Comparison of ENCODE assay signal across 11 cellular contexts in the genomic region with DNA sequence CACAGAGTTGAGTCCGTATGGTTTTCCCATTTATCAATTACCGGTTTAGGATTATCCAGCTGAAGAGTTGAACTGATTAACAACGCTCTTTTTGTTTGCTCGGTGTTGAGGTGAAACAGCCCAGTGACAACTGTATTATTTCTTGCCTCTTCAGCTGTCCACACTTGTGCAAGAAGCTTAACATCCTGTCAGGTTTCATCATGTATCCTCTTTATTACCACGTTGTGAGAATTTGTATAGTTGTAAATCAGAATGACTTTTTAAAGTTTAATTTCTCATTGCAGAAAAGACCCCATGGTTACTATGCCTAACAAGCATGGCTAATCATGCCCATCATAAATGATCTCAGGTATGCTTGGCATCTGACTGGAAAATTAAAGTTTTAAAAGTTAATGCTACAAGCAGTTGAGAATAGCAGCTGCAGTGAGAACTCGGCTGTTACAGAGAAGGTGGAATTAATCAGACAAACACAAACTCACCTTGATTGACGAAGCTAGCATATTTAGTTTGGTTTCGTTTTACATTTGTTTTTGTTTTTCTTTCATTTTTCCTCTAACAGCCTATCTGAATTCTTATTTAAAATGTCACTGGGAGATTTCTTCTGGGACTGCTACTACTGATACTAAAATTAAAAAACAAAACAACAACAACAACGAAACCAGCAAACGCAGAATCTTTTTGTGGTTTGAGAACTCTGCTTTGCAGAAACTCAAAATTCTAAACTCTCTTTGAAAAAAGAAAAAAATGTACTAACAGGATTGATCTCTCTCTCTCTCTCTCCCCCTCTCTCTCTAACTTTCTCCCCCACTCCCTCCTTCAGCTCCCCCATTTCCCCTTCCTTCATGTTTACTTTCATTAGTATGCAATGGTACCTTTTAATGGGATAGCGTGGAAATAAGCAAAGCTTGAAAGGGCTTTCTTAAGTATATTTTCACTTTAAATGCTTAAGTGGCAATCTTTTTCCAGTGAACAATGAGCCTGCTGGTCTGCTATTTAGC.
DNase-seq lines count a peak whose midpoint lies in the region; FAIRE-seq and TF ChIP-seq lines count a peak whose summit lies in the region.
"Had no signal": no experiment of that assay in that cellular context is flagged by ENCODE, and none has a peak within 500 bp of the region (broad histone marks: within the 10 kb centered on the region; RNA-seq: fewer than 3 reads in every experiment).

No MANE protein-coding gene starts in this region.

- H3K27me3 ChIP-seq in iPS-15b (ENCODE audit: control insufficient read depth, insufficient read depth, low read length) (no peaks in the 10 kb centered on the region), stomach (no peaks in the 10 kb centered on the region)

- TF ChIP-seq EP300 in stomach (IDR thresholded peaks at IDR 0.05) = no peak

- H3K4me3 ChIP-seq in iPS-15b (ENCODE audit: low read depth, low read length) = peak overlapping the region; percentile 38
- H3K4me3 ChIP-seq in stomach = peak overlapping the region; percentile 13 to 34 (median 26)
- H3K4me3 ChIP-seq: lung had no signal

- 17 to 40% (median 32%) methylated on average over 11 of the region's 11 CpGs for WGBS in stomach, 5 donors

- H3K9me3 ChIP-seq in iPS-15b (ENCODE audit: control insufficient read depth, insufficient read depth, low read length) (no peaks in the 10 kb centered on the region), stomach (no peaks in the 10 kb centered on the region)

- TF ChIP-seq CTCF in stomach (IDR thresholded peaks at IDR 0.05) = no peak

- DNase-seq in NCI-H748 (lab: John Stamatoyannopoulos, UW; ENCODE audit: unreplicated experiment) = peak; percentile 42
- DNase-seq in NCI-H748 treated with DMSO at 0.1 percent for 48 hours (lab: John Stamatoyannopoulos, UW) = no peak
- peak; percentile 22 for DNase-seq in SK-N-DZ (ENCODE audit: low spot score)
- DNase-seq in stomach = no peak
- no peak for DNase-seq in HT-29 (ENCODE audit: low spot score)
- DNase-seq in GM12891 (ENCODE audit: insufficient read length, low spot score) = no peak
- no peak for DNase-seq in H4 (ENCODE audit: low spot score)
- DNase-seq: activated naive CD4-positive, alpha-beta T cell treated with Interleukin-2 at 50 U/mL for 16 hours; SW 1271 had no signal

- peak overlapping the region; percentile 6 for H3K9ac ChIP-seq in iPS-15b (ENCODE audit: low read depth, low read length)

- H3K27ac ChIP-seq in stomach = no peak overlapping the region

- H3K36me3 ChIP-seq in iPS-15b (ENCODE audit: control insufficient read depth, insufficient read depth, low read length) (no peaks in the 10 kb centered on the region), stomach (no peaks in the 10 kb centered on the region)

- no peak for FAIRE-seq in GM12891 (lab: Jason Lieb, UNC)

- H3K4me1 ChIP-seq in iPS-15b (ENCODE audit: control insufficient read depth, insufficient read depth, low read length) = peaks cover 58% of the 10 kb centered on the region
- peaks cover 0 to 17% (median 4%) of the 10 kb centered on the region in 4 donors for H3K4me1 ChIP-seq in stomach

- intact Hi-C loops in stomach (cut with DNase I; ENCODE audit: low total_unique reads) = no loop called here

- TF ChIP-seq POLR2A in stomach (IDR thresholded peaks at IDR 0.05) = no peak
- TF ChIP-seq POLR2A in GM12891 (IDR thresholded peaks at IDR 0.05; ENCODE audit: low read depth, low read length) = no peak

TF ChIP-seq in GM12891, 5 proteins besides CTCF, POLR2A, EP300 and RAD21:
- TF ChIP-seq POU2F2 (IDR thresholded peaks at IDR 0.05; ENCODE audit: low read depth, low read length) = no peak
- TF ChIP-seq POLR2AphosphoS5 (IDR thresholded peaks at IDR 0.05; ENCODE audit: low read depth, low read length) = no peak
- TF ChIP-seq PAX5 (IDR thresholded peaks at IDR 0.05; ENCODE audit: insufficient read depth, low read length, severe bottlenecking) = no peak
- TF ChIP-seq TAF1 (IDR thresholded peaks at IDR 0.05; ENCODE audit: low read depth, low read length) = no peak
- no peak for TF ChIP-seq SPI1 (IDR thresholded peaks at IDR 0.05; ENCODE audit: low read depth, low read length)
TF ChIP-seq in GM12891: peak in this region for 0.

Comparison
In these comparisons a context has a peak if more than half of its experiments do, and no peak if none do; other contexts are left out.
1. DNase-seq: peak in NCI-H748 (single experiment) and SK-N-DZ (single experiment); none in NCI-H748 treated with DMSO at 0.1 percent for 48 hours (single experiment), stomach (single experiment), HT-29 (single experiment), GM12891 (single experiment) and H4 (single experiment).